ENCODE assay signal across 15 cellular contexts in the genomic region with DNA sequence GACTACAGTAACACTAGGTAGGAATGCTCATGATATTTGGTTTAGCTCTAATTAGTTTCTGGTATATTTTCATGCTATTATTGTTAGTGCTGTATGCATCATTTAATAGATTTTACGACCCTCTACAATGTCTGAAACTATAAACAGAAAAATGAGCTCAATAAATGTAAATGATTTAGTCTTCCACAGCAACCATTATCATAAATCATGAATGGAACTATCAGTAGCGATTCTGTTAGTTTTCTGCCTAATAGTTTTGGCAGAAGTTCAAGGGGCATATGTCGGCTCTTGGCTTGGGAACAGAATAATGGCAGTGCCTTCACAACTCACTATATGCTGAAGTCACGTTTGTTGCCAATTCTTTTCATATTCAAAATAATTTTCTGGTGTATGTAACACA.
DNase-seq lines count a peak whose midpoint lies in the region; ATAC-seq and TF ChIP-seq lines count a peak whose summit lies in the region.
"Had no signal": no experiment of that assay in that cellular context is flagged by ENCODE, and none has a peak within 500 bp of the region (broad histone marks: within the 10 kb centered on the region; RNA-seq: fewer than 3 reads in every experiment).

No MANE protein-coding gene starts in this region.

- peak overlapping the region in 1 of 5 experiments; percentile 40 for H3K4me3 Mint-ChIP-seq in brain
- H3K4me3 Mint-ChIP-seq in neural progenitor cell, result no peak overlapping the region
- H3K4me3 Mint-ChIP-seq: activated CD4-positive, alpha-beta memory T cell treated with anti-CD3 and anti-CD28 coated beads, Interleukin-2, amount 10 ng/mL, durations not matched to agents 7 days and 5 days; activated T-helper 1 cell treated with anti-CD3 and anti-CD28 coated beads, Interleukin-12 subunit alpha, Interleukin-12 subunit beta, Interleukin-2, Interleukin-4 antibody, amounts not matched to agents 30 ng/mL and 10 ng/mL and 1 ng/mL, durations not matched to agents 14 hours and 24 hours and 36 hours; CD4-positive, alpha-beta T cell; nephron progenitor cell had no signal

- no peak overlapping the region for H3K9ac ChIP-seq in neural progenitor cell

- H3K4me1 Mint-ChIP-seq in brain (peaks cover 51% of the 10 kb centered on the region), neural progenitor cell (peaks cover 4% of the 10 kb centered on the region)
- H3K4me1 Mint-ChIP-seq: activated CD4-positive, alpha-beta memory T cell treated with anti-CD3 and anti-CD28 coated beads, Interleukin-2, amount 10 ng/mL, durations not matched to agents 7 days and 5 days had no signal

- H3K36me3 Mint-ChIP-seq in brain (peaks cover 40% of the 10 kb centered on the region), neural progenitor cell (peaks cover 17% of the 10 kb centered on the region)

- no peak for ATAC-seq in HG03045 (IDR thresholded peaks at IDR 0.05; ENCODE audit: unreplicated experiment)

- TF ChIP-seq POLR2A in transverse colon (IDR thresholded peaks at IDR 0.05), result no peak

- no peaks in the 10 kb centered on the region for H4K20me1 ChIP-seq in neural progenitor cell (ENCODE audit: low read depth)

- H3K36me3 ChIP-seq in transverse colon (no peaks in the 10 kb centered on the region), neural progenitor cell (no peaks in the 10 kb centered on the region)
- H3K36me3 ChIP-seq: uterus had no signal

- no peaks in the 10 kb centered on the region for H3F3A ChIP-seq in neural progenitor cell (ENCODE audit: low read depth)

- H3K9me3 Mint-ChIP-seq in brain (no peaks in the 10 kb centered on the region), neural progenitor cell (no peaks in the 10 kb centered on the region)
- H3K9me3 Mint-ChIP-seq: activated CD4-positive, alpha-beta memory T cell treated with anti-CD3 and anti-CD28 coated beads, Interleukin-2, amount 10 ng/mL, durations not matched to agents 7 days and 5 days; activated T-helper 1 cell treated with anti-CD3 and anti-CD28 coated beads, Interleukin-12 subunit alpha, Interleukin-12 subunit beta, Interleukin-2, Interleukin-4 antibody, amounts not matched to agents 30 ng/mL and 10 ng/mL and 1 ng/mL, durations not matched to agents 14 hours and 24 hours and 36 hours; CD4-positive, alpha-beta T cell; nephron progenitor cell had no signal

- TF ChIP-seq EP300 in transverse colon (IDR thresholded peaks at IDR 0.05; ENCODE audit: low read depth), result no peak

- H3K4me3 ChIP-seq in transverse colon (no peak overlapping the region), neural progenitor cell (no peak overlapping the region)
- H3K4me3 ChIP-seq: lung, uterus had no signal

- TF ChIP-seq CTCF in brain (conservative IDR thresholded peaks at IDR 0.05) (no peak), transverse colon (IDR thresholded peaks at IDR 0.05) (no peak), neural progenitor cell (IDR thresholded peaks at IDR 0.05) (no peak)

- no peaks in the 10 kb centered on the region for H3K27me3 ChIP-seq in transverse colon
- H3K27me3 ChIP-seq in neural progenitor cell, result no peaks in the 10 kb centered on the region
- H3K27me3 ChIP-seq: uterus had no signal

- H3K79me2 ChIP-seq in neural progenitor cell (ENCODE audit: low read depth), result no peaks in the 10 kb centered on the region

- no peak overlapping the region for H3K4me2 ChIP-seq in neural progenitor cell

- H3K9me3 ChIP-seq in transverse colon (no peaks in the 10 kb centered on the region), neural progenitor cell (ENCODE audit: low read depth) (no peaks in the 10 kb centered on the region)
- H3K9me3 ChIP-seq: uterus had no signal

- 30 to 41% methylated on average over 4 of the region's 4 CpGs for WGBS in transverse colon (ENCODE audit: low coverage in 1 of 2), 2 donors

- H3K27ac ChIP-seq in transverse colon (peak overlapping the region in 3 of 4 donors; percentile 42 to 72 (median 45)), neural progenitor cell (no peak overlapping the region)
- H3K27ac ChIP-seq: uterus had no signal

- H3K27ac Mint-ChIP-seq in brain (peak overlapping the region in 3 of 5 experiments; percentile 65 to 91 (median 79)), neural progenitor cell (no peak overlapping the region)
- H3K27ac Mint-ChIP-seq: activated CD4-positive, alpha-beta memory T cell treated with anti-CD3 and anti-CD28 coated beads, Interleukin-2, amount 10 ng/mL, durations not matched to agents 7 days and 5 days; activated T-helper 1 cell treated with anti-CD3 and anti-CD28 coated beads, Interleukin-12 subunit alpha, Interleukin-12 subunit beta, Interleukin-2, Interleukin-4 antibody, amounts not matched to agents 30 ng/mL and 10 ng/mL and 1 ng/mL, durations not matched to agents 14 hours and 24 hours and 36 hours; CD4-positive, alpha-beta T cell; nephron progenitor cell had no signal

- H2AFZ ChIP-seq in neural progenitor cell (replicated peaks), result no peak overlapping the region

- in situ Hi-C loops in transverse colon (cut with MboI; ENCODE audit: low pct_ligation_motif_present in 1 of 4, low pct_unique_long_range_greater_than_20kb in 1 of 4, low sequenced_read_pairs in 3 of 4), result no loop called here

- peaks cover 5 to 22% (median 18%) of the 10 kb centered on the region in 4 donors for H3K4me1 ChIP-seq in transverse colon
- no peaks in the 10 kb centered on the region for H3K4me1 ChIP-seq in neural progenitor cell
- H3K4me1 ChIP-seq: uterus had no signal

- H3K27me3 Mint-ChIP-seq in brain (no peaks in the 10 kb centered on the region), neural progenitor cell (ENCODE audit: insufficient read depth, low read depth) (no peaks in the 10 kb centered on the region)
- H3K27me3 Mint-ChIP-seq: activated CD4-positive, alpha-beta memory T cell treated with anti-CD3 and anti-CD28 coated beads, Interleukin-2, amount 10 ng/mL, durations not matched to agents 7 days and 5 days; CD4-positive, alpha-beta T cell had no signal

- DNase-seq in NCI-H345 (lab: John Stamatoyannopoulos, UW) (peak; percentile 17), NCI-H345 treated with DMSO at 0.1 percent for 48 hours (lab: John Stamatoyannopoulos, UW; ENCODE audit: unreplicated experiment) (no peak), NCI-H526 (lab: John Stamatoyannopoulos, UW) (peak; percentile 30 to 42), transverse colon (no peak), neural progenitor cell (ENCODE audit: low spot score) (no peak), iPS-NIHi7 (ENCODE audit: extremely low spot score) (no peak)
- DNase-seq: activated CD4-positive, alpha-beta memory T cell treated with anti-CD3 and anti-CD28 coated beads, Interleukin-2, amount 10 ng/mL, durations not matched to agents 7 days and 5 days; CD4-positive, alpha-beta T cell; MV-4-11; nephron progenitor cell; uterus had no signal

- intact Hi-C loops in transverse colon (cut with DNase I; ENCODE audit: low total_unique reads), result no loop called here

Comparison
In these comparisons a context has a peak if more than half of its experiments do, and no peak if none do; other contexts are left out.
1. DNase-seq: peak in NCI-H345 (single experiment) and NCI-H526 (2 of 2); none in NCI-H345 treated with DMSO at 0.1 percent for 48 hours (single experiment), transverse colon (single experiment), neural progenitor cell (single experiment) and iPS-NIHi7 (single experiment).